In the genomic region with DNA sequence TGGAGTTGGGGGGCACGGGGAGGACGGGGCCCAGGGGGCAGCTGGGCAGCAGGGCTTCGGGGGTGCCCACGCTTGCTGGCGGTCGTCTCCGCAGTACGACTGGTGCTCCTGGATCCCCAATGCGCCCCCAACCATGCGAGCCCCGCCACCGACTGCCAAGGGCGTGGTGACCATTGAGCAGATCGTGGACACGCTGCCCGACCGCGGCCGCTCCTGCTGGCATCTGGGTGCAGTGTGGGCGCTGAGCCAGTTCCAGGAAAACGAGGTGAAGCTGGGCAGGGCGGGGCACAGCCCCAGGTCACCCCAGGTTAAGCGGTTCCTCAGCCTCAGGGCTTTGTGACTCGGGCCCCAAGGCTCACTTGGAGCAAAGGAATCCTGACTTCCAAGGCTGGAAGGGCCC, we compare ENCODE assay signal across 15 cellular contexts.
DNase-seq lines count a peak whose midpoint lies in the region; ATAC-seq and TF ChIP-seq lines count a peak whose summit lies in the region.
"Had no signal": no experiment of that assay in that cellular context is flagged by ENCODE, and none has a peak within 500 bp of the region (broad histone marks: within the 10 kb centered on the region; RNA-seq: fewer than 3 reads in every experiment).

No MANE protein-coding gene starts in this region.

- H3K4me3 ChIP-seq in endodermal cell (ENCODE audit: low read length) (no peak overlapping the region), osteoblast (ENCODE audit: insufficient read depth, low read length) (no peak overlapping the region), upper lobe of right lung (no peak overlapping the region), suprapubic skin (no peak overlapping the region)
- H3K4me3 ChIP-seq: GM23338 had no signal

- H3K79me2 ChIP-seq in osteoblast (ENCODE audit: insufficient read depth, low read length) = no peaks in the 10 kb centered on the region

- H3K4me2 ChIP-seq in osteoblast (ENCODE audit: insufficient read depth, low read length) = no peak overlapping the region
- H3K4me2 ChIP-seq: GM23338 had no signal

- H3K9me3 Mint-ChIP-seq in endodermal cell = no peaks in the 10 kb centered on the region
- H3K9me3 Mint-ChIP-seq: CD4-positive, alpha-beta T cell; GM23338 had no signal

- TF ChIP-seq CTCF in GM20000 (IDR thresholded peaks at IDR 0.05; ENCODE audit: extremely low read depth, missing control alignments) (no peak), endodermal cell (conservative IDR thresholded peaks at IDR 0.05) (no peak), osteoblast (IDR thresholded peaks at IDR 0.05; ENCODE audit: extremely low read depth, low read depth, low read length) (no peak), upper lobe of right lung (IDR thresholded peaks at IDR 0.05) (no peak), suprapubic skin (IDR thresholded peaks at IDR 0.05) (no peak)

- H3K9ac ChIP-seq in endodermal cell (ENCODE audit: extremely low read depth, low read length, poor library complexity, severe bottlenecking) = no peak overlapping the region

- no peaks in the 10 kb centered on the region for H4K20me1 ChIP-seq in osteoblast (ENCODE audit: insufficient read depth, low read length)

- H3K27ac Mint-ChIP-seq in endodermal cell = no peak overlapping the region
- H3K27ac Mint-ChIP-seq: CD4-positive, alpha-beta T cell; GM23338 had no signal

- intact Hi-C loops in upper lobe of right lung (cut with DNase I) = no loop called here

- H3K36me3 Mint-ChIP-seq in endodermal cell (ENCODE audit: low read depth) = no peaks in the 10 kb centered on the region

- H3K4me1 ChIP-seq in endodermal cell (ENCODE audit: control insufficient read depth, insufficient read depth, low read length) (no peaks in the 10 kb centered on the region), osteoblast (ENCODE audit: insufficient read depth, low read length) (no peaks in the 10 kb centered on the region), upper lobe of right lung (no peaks in the 10 kb centered on the region), suprapubic skin (no peaks in the 10 kb centered on the region)
- H3K4me1 ChIP-seq: Caco-2 had no signal

- TF ChIP-seq EP300 in suprapubic skin (IDR thresholded peaks at IDR 0.05) = no peak

- ATAC-seq in upper lobe of right lung = peak; percentile 2

- H3K27me3 ChIP-seq in endodermal cell (ENCODE audit: control insufficient read depth, insufficient read depth, low read length, poor library complexity, severe bottlenecking) = no peaks in the 10 kb centered on the region
- peaks cover 3% of the 10 kb centered on the region for H3K27me3 ChIP-seq in osteoblast (ENCODE audit: insufficient read depth, low read length)
- no peaks in the 10 kb centered on the region for H3K27me3 ChIP-seq in upper lobe of right lung
- H3K27me3 ChIP-seq in suprapubic skin = no peaks in the 10 kb centered on the region

- DNase-seq in GM20000 (ENCODE audit: low spot score) = peak; percentile 10
- peak; percentile 41 for DNase-seq in endodermal cell
- peak; percentile 58 for DNase-seq in osteoblast (ENCODE audit: insufficient read length, low spot score, missing footprints)
- no peak for DNase-seq in upper lobe of right lung
- DNase-seq in suprapubic skin (ENCODE audit: low spot score in 2 of 2) = no peak
- DNase-seq in NCI-H187 (lab: John Stamatoyannopoulos, UW) = no peak
- no peak for DNase-seq in iPS-NIHi7 (ENCODE audit: extremely low spot score)
- DNase-seq: ACHN; AML-193; CD4-positive, alpha-beta T cell; HCEC 1CT had no signal

- no peak overlapping the region for H3K4me3 Mint-ChIP-seq in endodermal cell
- H3K4me3 Mint-ChIP-seq: CD4-positive, alpha-beta T cell; GM23338 had no signal

- H2AFZ ChIP-seq in osteoblast (ENCODE audit: low read length) = no peak overlapping the region
- H2AFZ ChIP-seq: GM23338 had no signal

- no peaks in the 10 kb centered on the region for H3K27me3 Mint-ChIP-seq in endodermal cell (ENCODE audit: insufficient read depth)
- H3K27me3 Mint-ChIP-seq: CD4-positive, alpha-beta T cell had no signal

- TF ChIP-seq POLR2A in suprapubic skin (IDR thresholded peaks at IDR 0.05) = no peak

- H3K4me1 Mint-ChIP-seq in endodermal cell = no peaks in the 10 kb centered on the region

- H3K36me3 ChIP-seq in endodermal cell (ENCODE audit: control insufficient read depth, insufficient read depth, low read length) (no peaks in the 10 kb centered on the region), osteoblast (ENCODE audit: insufficient read depth, low read length) (no peaks in the 10 kb centered on the region), upper lobe of right lung (no peaks in the 10 kb centered on the region), suprapubic skin (no peaks in the 10 kb centered on the region)

- H3K27ac ChIP-seq in endodermal cell (ENCODE audit: low read depth, low read length) (no peak overlapping the region), osteoblast (ENCODE audit: low read depth, low read length) (no peak overlapping the region), upper lobe of right lung (no peak overlapping the region), suprapubic skin (no peak overlapping the region)
- H3K27ac ChIP-seq: C4-2B, HL-60 had no signal

- 94 to 96% methylated on average over 22 to 24 of the region's 24 CpGs for WGBS in endodermal cell (ENCODE audit: insufficient coverage in 1 of 2, insufficient read length in 1 of 2), 2 experiments
- 94% methylated on average over 19 of the region's 24 CpGs for whole genome bisulfite sequencing in suprapubic skin

- no peaks in the 10 kb centered on the region for H3K9me3 ChIP-seq in endodermal cell (ENCODE audit: control insufficient read depth, low read length)
- H3K9me3 ChIP-seq in osteoblast (ENCODE audit: low read depth, low read length) = no peaks in the 10 kb centered on the region
- H3K9me3 ChIP-seq in upper lobe of right lung = no peaks in the 10 kb centered on the region
- no peaks in the 10 kb centered on the region for H3K9me3 ChIP-seq in suprapubic skin
- H3K9me3 ChIP-seq: Caco-2 had no signal

Comparison
In these comparisons a context has a peak if more than half of its experiments do, and no peak if none do; other contexts are left out.
1. DNase-seq: peak in GM20000 (single experiment), endodermal cell (single experiment) and osteoblast (single experiment); none in upper lobe of right lung (single experiment), suprapubic skin (0 of 2), NCI-H187 (0 of 2) and iPS-NIHi7 (single experiment).